ENCODE assay signal across 8 cellular contexts in the genomic region with DNA sequence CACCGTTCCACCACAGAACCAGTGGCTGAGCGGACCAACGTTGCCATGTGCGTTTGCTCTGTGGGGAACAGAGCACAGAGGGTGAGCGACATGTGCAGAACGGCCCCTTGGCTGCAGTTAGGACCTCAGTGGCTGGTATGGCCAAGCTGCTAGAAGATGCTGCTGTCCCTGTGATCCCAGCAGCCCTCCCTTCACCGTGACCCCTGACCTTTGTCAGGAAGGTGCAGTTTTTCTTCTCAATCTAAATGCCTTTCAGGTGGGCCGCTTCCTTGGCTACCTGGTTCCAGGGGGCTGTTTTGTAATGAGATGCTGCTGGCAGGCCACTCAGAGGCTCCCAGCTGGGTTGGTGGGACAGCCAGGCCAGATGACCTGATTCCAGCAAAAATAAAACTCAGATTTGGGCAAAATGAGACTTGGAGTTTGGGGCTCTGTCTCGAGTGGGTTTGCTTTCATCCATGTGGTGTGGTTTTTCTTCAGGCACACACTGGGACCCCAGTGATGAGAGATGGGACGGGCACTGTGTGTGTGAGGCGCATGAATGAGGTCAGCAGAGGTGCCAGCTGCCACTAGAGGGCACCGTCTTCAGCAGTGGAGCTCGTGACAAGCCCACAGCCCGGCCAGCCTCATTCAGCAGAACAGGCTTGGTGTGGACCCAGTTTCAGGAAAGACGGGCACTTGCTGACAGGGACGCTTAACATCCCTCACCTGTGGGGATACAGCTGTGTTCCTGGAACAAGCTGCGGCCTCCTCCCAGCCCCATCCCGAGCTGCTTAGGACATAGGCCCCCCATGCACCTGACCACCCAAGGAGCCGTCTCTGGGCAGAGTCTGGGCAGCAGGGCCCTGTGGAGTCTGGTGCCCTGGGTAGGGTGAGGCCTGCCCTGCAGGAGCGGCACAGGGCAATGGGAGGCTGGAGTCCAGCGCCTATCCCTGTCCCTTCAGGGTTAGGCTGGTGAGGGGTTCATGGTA. TPM values are rescaled to one million over a fixed set of nuclear protein-coding genes. Genes with fewer than 3 reads are reported as not detected.
A peak's percentile ranks its signal among the peaks of the same experiment; 100 is the strongest.
DNase-seq lines count a peak whose midpoint lies in the region; ATAC-seq and TF ChIP-seq lines count a peak whose summit lies in the region.

No MANE protein-coding gene starts in this region.

- peaks cover 7 to 25% of the 10 kb centered on the region in 2 donors for H3K4me1 ChIP-seq in left lung

- no peak for ATAC-seq in left lung
- ATAC-seq in HG02973 (IDR thresholded peaks at IDR 0.05; ENCODE audit: unreplicated experiment): no peak
- ATAC-seq in GM21360 (IDR thresholded peaks at IDR 0.05; ENCODE audit: unreplicated experiment): no peak

- H3K27ac ChIP-seq in VCaP: no peak overlapping the region
- no peak overlapping the region for H3K27ac ChIP-seq in caudate nucleus (ENCODE audit: low read depth, low read length)
- H3K27ac ChIP-seq in left lung: no peak overlapping the region

- peak; percentile 97 for TF ChIP-seq CTCF in VCaP (conservative IDR thresholded peaks at IDR 0.05)
- TF ChIP-seq CTCF in left lung (IDR thresholded peaks at IDR 0.05): peak; percentile 64 to 65

- intact Hi-C loops in left lung (cut with DNase I): no loop called here

- DNase-seq in EL (peak; percentile 47), Kasumi-1 (lab: John Stamatoyannopoulos, UW) (peak; percentile 42 to 48), caudate nucleus (lab: John Stamatoyannopoulos, UW) (peak in 51 of 61 donors; percentile 5 to 72 (median 30)), left lung (peak in 1 of 2 donors; percentile 85)
- peak; percentile 28 to 39 (median 29) for DNase-seq in stimulated activated CD4-positive, alpha-beta T cell treated with anti-CD3 and anti-CD28 coated beads, TNF-alpha, amount 100 ng/mL, for 4 hours (ENCODE audit: low read depth in 3 of 3)

- H3K4me3 ChIP-seq in left lung: no peak overlapping the region

- no peaks in the 10 kb centered on the region for H3K27me3 ChIP-seq in left lung

- H3K36me3 ChIP-seq in left lung: peaks cover 0 to 39% of the 10 kb centered on the region in 2 donors

- H3K9me3 ChIP-seq in left lung: peaks cover 0 to 4% of the 10 kb centered on the region in 2 donors

RNA-seq across cellular contexts. Expression of a gene that starts 4.1 kb away (rescaled TPM):
- total RNA-seq in left lung: 10 to 100 TPM; 21.9 to 25.8 TPM

RNA-seq across cellular contexts. Expression of a gene that starts 16.7 kb away (rescaled TPM):
- not detected for total RNA-seq in left lung

RNA-seq across cellular contexts. Expression of a gene that starts 25.0 kb away (rescaled TPM):
- 10 to 100 TPM; 18.1 to 20.7 TPM for total RNA-seq in left lung

RNA-seq across cellular contexts. Expression of a gene that starts 41.4 kb away (rescaled TPM):
- total RNA-seq in left lung: not detected

RNA-seq across cellular contexts. Expression of a gene that starts 57.0 kb away (rescaled TPM):
- not detected for total RNA-seq in left lung
